15 cellular contexts compared by ENCODE assay signal in genomic region chr6:38593419-38593818, GRCh38.
DNase-seq lines count a peak whose midpoint lies in the region; ATAC-seq and TF ChIP-seq lines count a peak whose summit lies in the region.
"Had no signal": no experiment of that assay in that cellular context is flagged by ENCODE, and none has a peak within 500 bp of the region (broad histone marks: within the 10 kb centered on the region; RNA-seq: fewer than 3 reads in every experiment).

No MANE protein-coding gene starts in this region.

- H3K36me3 Mint-ChIP-seq in activated naive CD4-positive, alpha-beta T cell treated with anti-CD3 and anti-CD28 coated beads, Interleukin-2, amount 50 U/mL, for 24 hours: peaks cover 33% of the 10 kb centered on the region

- peak overlapping the region; percentile 2 for H3K4me3 ChIP-seq in adipocyte (ENCODE audit: low read length)
- no peak overlapping the region for H3K4me3 ChIP-seq in fibroblast of mammary gland (ENCODE audit: control insufficient read depth, low read depth, low read length)
- H3K4me3 ChIP-seq: BLaER1 treated with 17β-estradiol and CSF1 and Interleukin-3, amounts not matched to agents 10 nM and 100 nM had no signal

- H3K9me3 Mint-ChIP-seq in activated naive CD4-positive, alpha-beta T cell treated with anti-CD3 and anti-CD28 coated beads, Interleukin-2, amount 50 U/mL, for 24 hours: no peaks in the 10 kb centered on the region

- peaks cover 25% of the 10 kb centered on the region for H3K4me1 ChIP-seq in adipocyte (ENCODE audit: control insufficient read depth, insufficient read depth, low read length)
- H3K4me1 ChIP-seq: BLaER1 treated with 17β-estradiol and CSF1 and Interleukin-3, amounts not matched to agents 10 nM and 100 nM had no signal

- H3K4me3 Mint-ChIP-seq in activated naive CD4-positive, alpha-beta T cell treated with anti-CD3 and anti-CD28 coated beads, Interleukin-2, amount 50 U/mL, for 24 hours: no peak overlapping the region

- H3K36me3 ChIP-seq in adipocyte (ENCODE audit: control insufficient read depth, insufficient read depth, low read length, severe bottlenecking): peaks cover 6% of the 10 kb centered on the region

- no peak for TF ChIP-seq CTCF in fibroblast of mammary gland (conservative IDR thresholded peaks at IDR 0.05; ENCODE audit: control insufficient read depth, insufficient read depth, low read depth, low read length)

- ATAC-seq in HG03139 (IDR thresholded peaks at IDR 0.05; ENCODE audit: unreplicated experiment): no peak
- ATAC-seq: HepG2 had no signal

- H3K27me3 ChIP-seq in adipocyte (replicated peaks; ENCODE audit: control insufficient read depth, insufficient read depth, low read length): no peaks in the 10 kb centered on the region
- H3K27me3 ChIP-seq: BLaER1 treated with 17β-estradiol and CSF1 and Interleukin-3, amounts not matched to agents 10 nM and 100 nM had no signal

- H3K4me1 Mint-ChIP-seq in activated naive CD4-positive, alpha-beta T cell treated with anti-CD3 and anti-CD28 coated beads, Interleukin-2, amount 50 U/mL, for 24 hours: peaks cover 11% of the 10 kb centered on the region

- no peaks in the 10 kb centered on the region for H3K9me3 ChIP-seq in adipocyte (ENCODE audit: control insufficient read depth, low read length)
- H3K9me3 ChIP-seq: BLaER1 treated with 17β-estradiol and CSF1 and Interleukin-3, amounts not matched to agents 10 nM and 100 nM had no signal

- H3K9ac ChIP-seq in adipocyte (ENCODE audit: low read length): peak overlapping the region; percentile 55
- H3K9ac ChIP-seq: BLaER1 treated with 17β-estradiol and CSF1 and Interleukin-3, amounts not matched to agents 10 nM and 100 nM had no signal

- no peak for DNase-seq in activated naive CD4-positive, alpha-beta T cell (lab: John Stamatoyannopoulos, UW)
- DNase-seq in adipocyte (ENCODE audit: low read depth) (peak; percentile 52), fibroblast of mammary gland (ENCODE audit: low read depth) (peak; percentile 25), NCI-H1092 (lab: John Stamatoyannopoulos, UW) (no peak), DMS 273 treated with DMSO at 0.1 percent for 48 hours (lab: John Stamatoyannopoulos, UW) (no peak)
- DNase-seq: MM.1S, NCI-H1417, NCI-H2029, NCI-H2171 treated with DMSO at 0.1 percent for 48 hours, NCI-H774, SHP77 had no signal

- H3K27me3 Mint-ChIP-seq in activated naive CD4-positive, alpha-beta T cell treated with anti-CD3 and anti-CD28 coated beads, Interleukin-2, amount 50 U/mL, for 24 hours: no peaks in the 10 kb centered on the region

- peak overlapping the region; percentile 70 for H3K27ac Mint-ChIP-seq in activated naive CD4-positive, alpha-beta T cell treated with anti-CD3 and anti-CD28 coated beads, Interleukin-2, amount 50 U/mL, for 24 hours

Comparison
In these comparisons a context has a peak if more than half of its experiments do, and no peak if none do; other contexts are left out.
1. DNase-seq: peak in adipocyte (single experiment) and fibroblast of mammary gland (single experiment); none in activated naive CD4-positive, alpha-beta T cell (0 of 4), NCI-H1092 (single experiment) and DMS 273 treated with DMSO at 0.1 percent for 48 hours (single experiment).